ENCODE assay signal across 1 cellular context in genomic region chr9:124894741-124895170, GRCh38.
TF ChIP-seq lines count a peak whose summit lies in the region.

No MANE protein-coding gene starts in this region.

TF ChIP-seq in WTC11, 78 proteins besides CTCF, POLR2A, EP300 and RAD21 (continued from another document):
- TF ChIP-seq FOXP4 (CRISPR knock-in tag; IDR thresholded peaks at IDR 0.05) = no peak
- no peak for TF ChIP-seq ZBTB43 (CRISPR knock-in tag; IDR thresholded peaks at IDR 0.05)
- TF ChIP-seq ZNF416 (CRISPR knock-in tag; IDR thresholded peaks at IDR 0.05) = no peak
- TF ChIP-seq CREM (CRISPR knock-in tag; IDR thresholded peaks at IDR 0.05) = no peak
- no peak for TF ChIP-seq MXD4 (CRISPR knock-in tag; IDR thresholded peaks at IDR 0.05; ENCODE audit: borderline replicate concordance)
- TF ChIP-seq JUN (CRISPR knock-in tag; IDR thresholded peaks at IDR 0.05) = no peak
- TF ChIP-seq GTF2I (CRISPR knock-in tag; conservative IDR thresholded peaks at IDR 0.05) = no peak
- no peak for TF ChIP-seq ATF3 (CRISPR knock-in tag; conservative IDR thresholded peaks at IDR 0.05)
